9 cellular contexts compared by ENCODE assay signal in genomic region chr3:112979244-112979832, GRCh38. TPM values are rescaled to one million over a fixed set of nuclear protein-coding genes. Genes with fewer than 3 reads are reported as not detected.
A peak's percentile ranks its signal among the peaks of the same experiment; 100 is the strongest.
DNase-seq lines count a peak whose midpoint lies in the region; ATAC-seq and TF ChIP-seq lines count a peak whose summit lies in the region.
"Had no signal": no experiment of that assay in that cellular context is flagged by ENCODE, and none has a peak within 500 bp of the region (broad histone marks: within the 10 kb centered on the region; RNA-seq: fewer than 3 reads in every experiment).

No MANE protein-coding gene starts in this region.

- H3K9ac ChIP-seq in neural cell (ENCODE audit: low read length): no peak overlapping the region

- TF ChIP-seq EP300 in neural cell (conservative IDR thresholded peaks at IDR 0.05; ENCODE audit: poor library complexity, severe bottlenecking): no peak

- H3K79me2 ChIP-seq in neural cell (replicated peaks; ENCODE audit: insufficient read depth, low read length): no peaks in the 10 kb centered on the region

- H3K27me3 ChIP-seq in AG04450 (ENCODE audit: control insufficient read depth, insufficient read depth, low read length): no peaks in the 10 kb centered on the region
- no peaks in the 10 kb centered on the region for H3K27me3 ChIP-seq in neural cell (ENCODE audit: insufficient read depth, low read depth, low read length)

- H3K9me2 ChIP-seq in neural cell (ENCODE audit: insufficient read depth, low read length): no peaks in the 10 kb centered on the region

- H3K36me3 ChIP-seq in neural cell (ENCODE audit: insufficient read depth, low read length): no peaks in the 10 kb centered on the region

- no peaks in the 10 kb centered on the region for H4K20me1 ChIP-seq in neural cell (ENCODE audit: insufficient read depth)

- ATAC-seq in GM18519 (IDR thresholded peaks at IDR 0.05; ENCODE audit: low FRiP score, unreplicated experiment) (no peak), HG03439 (IDR thresholded peaks at IDR 0.05; ENCODE audit: unreplicated experiment) (no peak)

- POLR2A ChIA-PET in AG04450 (lab: Yijun Ruan, JAX): no interaction called here

- H3K36me3 Mint-ChIP-seq in activated T-helper 1 cell treated with anti-CD3 and anti-CD28 coated beads, Interleukin-12 subunit alpha, Interleukin-12 subunit beta, Interleukin-2, Interleukin-4 antibody, amounts not matched to agents 30 ng/mL and 10 ng/mL and 1 ng/mL, durations not matched to agents 14 hours and 24 hours and 36 hours (ENCODE audit: low read depth): no peaks in the 10 kb centered on the region

- TF ChIP-seq RAD21 in neural cell (conservative IDR thresholded peaks at IDR 0.05): peak; percentile 75

- intact Hi-C loops in activated T-helper 1 cell treated with anti-CD3 and anti-CD28 coated beads, Interleukin-12 subunit alpha, Interleukin-12 subunit beta, Interleukin-2, Interleukin-4 antibody, amounts not matched to agents 30 ng/mL and 10 ng/mL and 1 ng/mL, durations not matched to agents 14 hours and 24 hours and 36 hours (cut with micrococcal nuclease): loop anchor here (1.0 to 10.0 kb wide), 6 partner anchors 11 to 1375 kb away; partner anchors contain the start of genes BTLA and GTPBP8

- peak; percentile 69 for TF ChIP-seq CTCF in AG04450 (IDR thresholded peaks at IDR 0.05; ENCODE audit: low read depth, low read length)
- TF ChIP-seq CTCF in GM12872 (IDR thresholded peaks at IDR 0.05; ENCODE audit: insufficient read depth, low read depth, low read length): peak; percentile 47
- peak; percentile 77 for TF ChIP-seq CTCF in neural cell (IDR thresholded peaks at IDR 0.05; ENCODE audit: poor library complexity, severe bottlenecking)

- H3K27ac ChIP-seq in AG04450 (ENCODE audit: low read depth, low read length): no peak overlapping the region
- no peak overlapping the region for H3K27ac ChIP-seq in neural cell (ENCODE audit: low read length)
- H3K27ac ChIP-seq: epithelial cell of prostate had no signal

- H3F3A ChIP-seq in neural cell (ENCODE audit: insufficient read depth, low read length, poor library complexity, severe bottlenecking): no peaks in the 10 kb centered on the region

- no peak overlapping the region for H3K4me3 Mint-ChIP-seq in activated T-helper 1 cell treated with anti-CD3 and anti-CD28 coated beads, Interleukin-12 subunit alpha, Interleukin-12 subunit beta, Interleukin-2, Interleukin-4 antibody, amounts not matched to agents 30 ng/mL and 10 ng/mL and 1 ng/mL, durations not matched to agents 14 hours and 24 hours and 36 hours

- no peaks in the 10 kb centered on the region for H3K9me3 Mint-ChIP-seq in activated T-helper 1 cell treated with anti-CD3 and anti-CD28 coated beads, Interleukin-12 subunit alpha, Interleukin-12 subunit beta, Interleukin-2, Interleukin-4 antibody, amounts not matched to agents 30 ng/mL and 10 ng/mL and 1 ng/mL, durations not matched to agents 14 hours and 24 hours and 36 hours

- H3K27me3 Mint-ChIP-seq in activated T-helper 1 cell treated with anti-CD3 and anti-CD28 coated beads, Interleukin-12 subunit alpha, Interleukin-12 subunit beta, Interleukin-2, Interleukin-4 antibody, amounts not matched to agents 30 ng/mL and 10 ng/mL and 1 ng/mL, durations not matched to agents 14 hours and 24 hours and 36 hours (ENCODE audit: insufficient read depth): no peaks in the 10 kb centered on the region

- DNase-seq in AG04450 (ENCODE audit: low read depth, low spot score): peak; percentile 11
- DNase-seq in NCI-H748 treated with DMSO at 0.1 percent for 48 hours (lab: John Stamatoyannopoulos, UW): peak; percentile 8
- peak; percentile 31 for DNase-seq in effector CD4-positive, alpha-beta T cell
- no peak for DNase-seq in activated T-helper 1 cell treated with anti-CD3 and anti-CD28 coated beads, Interleukin-12 subunit alpha, Interleukin-12 subunit beta, Interleukin-2, Interleukin-4 antibody, amounts not matched to agents 30 ng/mL and 10 ng/mL and 1 ng/mL, durations not matched to agents 14 hours and 24 hours and 36 hours (ENCODE audit: low spot score)

- no peak overlapping the region for H3K4me2 ChIP-seq in neural cell (ENCODE audit: low read length)

- H3K4me3 ChIP-seq in AG04450 (ENCODE audit: low read depth, low read length) (no peak overlapping the region), neural cell (ENCODE audit: low read length) (no peak overlapping the region)

- H3K9me3 ChIP-seq in AG04450 (ENCODE audit: control insufficient read depth, insufficient read depth, low read length): no peaks in the 10 kb centered on the region
- H3K9me3 ChIP-seq in neural cell (ENCODE audit: low read length): no peaks in the 10 kb centered on the region

- no peak overlapping the region for H3K27ac Mint-ChIP-seq in activated T-helper 1 cell treated with anti-CD3 and anti-CD28 coated beads, Interleukin-12 subunit alpha, Interleukin-12 subunit beta, Interleukin-2, Interleukin-4 antibody, amounts not matched to agents 30 ng/mL and 10 ng/mL and 1 ng/mL, durations not matched to agents 14 hours and 24 hours and 36 hours

- CTCF ChIA-PET in AG04450 (lab: Charles Lee): interaction anchor here (0.6 to 4.8 kb wide), 57 partner anchors 8 to 401 kb away, joined by 3 to 94 read pairs (median 4); partner anchors contain the start of genes CD200R1L and GTPBP8

- H3K4me1 Mint-ChIP-seq in activated T-helper 1 cell treated with anti-CD3 and anti-CD28 coated beads, Interleukin-12 subunit alpha, Interleukin-12 subunit beta, Interleukin-2, Interleukin-4 antibody, amounts not matched to agents 30 ng/mL and 10 ng/mL and 1 ng/mL, durations not matched to agents 14 hours and 24 hours and 36 hours (ENCODE audit: low read depth): peaks cover 67% of the 10 kb centered on the region

- H2AFZ ChIP-seq in neural cell (ENCODE audit: low read depth, low read length): no peak overlapping the region

TF ChIP-seq in neural cell, 6 proteins besides CTCF, POLR2A, EP300 and RAD21:
- TF ChIP-seq SMC3 (conservative IDR thresholded peaks at IDR 0.05; ENCODE audit: poor library complexity) (peak; percentile 86), EZH2 (IDR thresholded peaks at IDR 0.05; ENCODE audit: borderline replicate concordance, insufficient read depth, low read length, poor library complexity, severe bottlenecking) (no peak)

RNA-seq across cellular contexts. Expression of gene CD200R1, which starts 4.4 kb away (rescaled TPM):
- not detected in 2 replicates for polyA plus RNA-seq in AG04450 (2011; rRNA removed)
- not detected in 2 replicates for polyA minus RNA-seq in AG04450 (2011; rRNA and poly(A)+ RNA removed)
- 0.54 and 0.72 TPM in 2 replicates for polyA plus RNA-seq in neural cell
- not detected in 2 replicates for polyA minus RNA-seq in neural cell
- 6.7 and 6.8 TPM in 2 replicates for total RNA-seq in activated T-helper 1 cell treated with anti-CD3 and anti-CD28 coated beads, Interleukin-12 subunit alpha, Interleukin-12 subunit beta, Interleukin-2, Interleukin-4 antibody, amounts not matched to agents 30 ng/mL and 10 ng/mL and 1 ng/mL, durations not matched to agents 14 hours and 24 hours and 36 hours

RNA-seq across cellular contexts. Expression of gene GTPBP8, which starts 11.4 kb away (rescaled TPM):
- polyA plus RNA-seq in AG04450 (2011; rRNA removed) (14.9 and 17.3 TPM in 2 replicates), neural cell (32.3 and 32.4 TPM in 2 replicates)
- polyA minus RNA-seq in AG04450 (2011; rRNA and poly(A)+ RNA removed): 17.5 and 23.3 TPM in 2 replicates
- polyA minus RNA-seq in neural cell: 36.3 and 44.5 TPM in 2 replicates
- total RNA-seq in activated T-helper 1 cell treated with anti-CD3 and anti-CD28 coated beads, Interleukin-12 subunit alpha, Interleukin-12 subunit beta, Interleukin-2, Interleukin-4 antibody, amounts not matched to agents 30 ng/mL and 10 ng/mL and 1 ng/mL, durations not matched to agents 14 hours and 24 hours and 36 hours: 22.6 and 25.0 TPM in 2 replicates
